In genomic region chr16:11088432-11088794, GRCh38 we compare ENCODE assay signal across 16 cellular contexts.
A peak's percentile ranks its signal among the peaks of the same experiment; 100 is the strongest.
DNase-seq lines count a peak whose midpoint lies in the region; FAIRE-seq and TF ChIP-seq lines count a peak whose summit lies in the region.
"Had no signal": no experiment of that assay in that cellular context is flagged by ENCODE, and none has a peak within 500 bp of the region (broad histone marks: within the 10 kb centered on the region; RNA-seq: fewer than 3 reads in every experiment).

No MANE protein-coding gene starts in this region.

- no peaks in the 10 kb centered on the region for H3K9me3 Mint-ChIP-seq in activated naive CD8-positive, alpha-beta T cell (ENCODE audit: low read depth)
- no peaks in the 10 kb centered on the region for H3K9me3 Mint-ChIP-seq in activated naive CD8-positive, alpha-beta T cell treated with anti-CD3 and anti-CD28 coated beads for 36 hours
- H3K9me3 Mint-ChIP-seq in activated T-helper 2 cell treated with anti-CD3 and anti-CD28 coated beads, Interferon-gamma antibody, Interleukin-2, Interleukin-4, amounts not matched to agents 10 μg/mL and 5 μg/mL and 100 μg/mL, durations not matched to agents 14 hours and 24 hours and 36 hours = no peaks in the 10 kb centered on the region
- H3K9me3 Mint-ChIP-seq: memory B cell had no signal

- no peaks in the 10 kb centered on the region for H4K20me1 ChIP-seq in KMS-11 (ENCODE audit: insufficient read depth)

- H3K4me1 Mint-ChIP-seq in activated naive CD8-positive, alpha-beta T cell (ENCODE audit: low read depth) = peaks cover 60% of the 10 kb centered on the region
- H3K4me1 Mint-ChIP-seq in activated naive CD8-positive, alpha-beta T cell treated with anti-CD3 and anti-CD28 coated beads for 36 hours = peaks cover 48% of the 10 kb centered on the region
- peaks cover 82% of the 10 kb centered on the region for H3K4me1 Mint-ChIP-seq in activated T-helper 2 cell treated with anti-CD3 and anti-CD28 coated beads, Interferon-gamma antibody, Interleukin-2, Interleukin-4, amounts not matched to agents 10 μg/mL and 5 μg/mL and 100 μg/mL, durations not matched to agents 14 hours and 24 hours and 36 hours (ENCODE audit: low read depth)

- no peak overlapping the region for H2AFZ ChIP-seq in KMS-11 (ENCODE audit: low read depth)

- no peaks in the 10 kb centered on the region for H3K27me3 ChIP-seq in KMS-11 (ENCODE audit: insufficient read depth, low read depth)
- no peaks in the 10 kb centered on the region for H3K27me3 ChIP-seq in thymus (ENCODE audit: control insufficient read depth, insufficient read depth)

- H3K36me3 ChIP-seq in KMS-11 (ENCODE audit: insufficient read depth) (no peaks in the 10 kb centered on the region), thymus (ENCODE audit: control insufficient read depth, insufficient read depth) (peaks cover 7% of the 10 kb centered on the region), kidney (ENCODE audit: control insufficient read depth in 1 of 2, insufficient read depth in 2 of 2, low read length in 2 of 2) (peaks cover 0 to 2% of the 10 kb centered on the region in 2 donors)

- H3K27me3 Mint-ChIP-seq in activated naive CD8-positive, alpha-beta T cell = no peaks in the 10 kb centered on the region
- H3K27me3 Mint-ChIP-seq in activated naive CD8-positive, alpha-beta T cell treated with anti-CD3 and anti-CD28 coated beads for 36 hours = no peaks in the 10 kb centered on the region
- H3K27me3 Mint-ChIP-seq in activated T-helper 2 cell treated with anti-CD3 and anti-CD28 coated beads, Interferon-gamma antibody, Interleukin-2, Interleukin-4, amounts not matched to agents 10 μg/mL and 5 μg/mL and 100 μg/mL, durations not matched to agents 14 hours and 24 hours and 36 hours (ENCODE audit: low read depth) = no peaks in the 10 kb centered on the region
- H3K27me3 Mint-ChIP-seq: memory B cell had no signal

- no peak for FAIRE-seq in kidney (lab: Jason Lieb, UNC)
- FAIRE-seq: GM18507, keratinocyte, RCC 7860 had no signal

- peak overlapping the region; percentile 24; the same call in 1 of the 2 replicates for H3K4me2 ChIP-seq in KMS-11

- in situ Hi-C loops in KBM-7 (cut with MboI; ENCODE audit: low pct_unique_long_range_greater_than_20kb, low sequenced_read_pairs) = no loop called here

- peak overlapping the region; percentile 53; the same call in 1 of the 2 replicates for H3K27ac ChIP-seq in KMS-11
- peak overlapping the region; percentile 90 for H3K27ac ChIP-seq in thymus (ENCODE audit: low read depth)
- H3K27ac ChIP-seq in kidney (ENCODE audit: low read depth in 2 of 2, low read length in 2 of 2) = no peak overlapping the region

- intact Hi-C loops in activated T-helper 2 cell treated with anti-CD3 and anti-CD28 coated beads, Interferon-gamma antibody, Interleukin-2, Interleukin-4, amounts not matched to agents 10 μg/mL and 5 μg/mL and 100 μg/mL, durations not matched to agents 14 hours and 24 hours and 36 hours (cut with micrococcal nuclease) = no loop called here
- intact Hi-C loops in kidney (cut with DNase I) = no loop called here

- no peaks in the 10 kb centered on the region for H3K79me2 ChIP-seq in KMS-11 (ENCODE audit: insufficient read depth, low read depth)

- 14% methylated on average over 9 of the region's 9 CpGs for WGBS in thymus

- TF ChIP-seq CTCF in KMS-11 (conservative IDR thresholded peaks at IDR 0.05; ENCODE audit: low read depth, low read length) (no peak), kidney (IDR thresholded peaks at IDR 0.05; ENCODE audit: borderline replicate concordance, extremely low read depth, insufficient read depth) (no peak)

- H3K9me3 ChIP-seq in thymus (ENCODE audit: control insufficient read depth) = no peaks in the 10 kb centered on the region
- H3K9me3 ChIP-seq in kidney (ENCODE audit: control insufficient read depth in 1 of 2, low read length in 2 of 2) = no peaks in the 10 kb centered on the region

- H3K4me3 ChIP-seq in KMS-11 (IDR thresholded peaks at IDR 0.05; ENCODE audit: insufficient read depth, low read depth, low read length) = no peak overlapping the region
- peak overlapping the region; percentile 26 for H3K4me3 ChIP-seq in thymus (ENCODE audit: low read length)
- no peak overlapping the region for H3K4me3 ChIP-seq in kidney (ENCODE audit: low read length in 2 of 2)

- H3K9ac ChIP-seq in KMS-11 (no peak overlapping the region), kidney (ENCODE audit: low read length in 2 of 2) (no peak overlapping the region)

- H3K4me1 ChIP-seq in KMS-11 (ENCODE audit: low read depth, poor library complexity, severe bottlenecking) = peaks cover 41% of the 10 kb centered on the region
- H3K4me1 ChIP-seq in thymus (ENCODE audit: control insufficient read depth, insufficient read depth, low read length) = peaks cover 83% of the 10 kb centered on the region
- peaks cover 5 to 18% of the 10 kb centered on the region in 2 donors for H3K4me1 ChIP-seq in kidney (ENCODE audit: control insufficient read depth in 1 of 2, insufficient read depth in 1 of 2, low read depth in 1 of 2, low read length in 2 of 2)

- no peak for DNase-seq in activated naive CD8-positive, alpha-beta T cell treated with anti-CD3 and anti-CD28 coated beads for 36 hours
- DNase-seq in activated T-helper 2 cell treated with anti-CD3 and anti-CD28 coated beads, Interferon-gamma antibody, Interleukin-2, Interleukin-4, amounts not matched to agents 10 μg/mL and 5 μg/mL and 100 μg/mL, durations not matched to agents 14 hours and 24 hours and 36 hours (ENCODE audit: low spot score) = no peak
- no peak for DNase-seq in kidney
- DNase-seq in DMS79 treated with DMSO at 0.1 percent for 48 hours (lab: John Stamatoyannopoulos, UW) = no peak
- no peak for DNase-seq in KBM-7
- DNase-seq: cerebellar nuclear complex, HCEC 1CT, NCI-H1105, NCI-H2171 had no signal

- H3K27ac Mint-ChIP-seq in activated naive CD8-positive, alpha-beta T cell = peak overlapping the region; percentile 78
- no peak overlapping the region for H3K27ac Mint-ChIP-seq in activated naive CD8-positive, alpha-beta T cell treated with anti-CD3 and anti-CD28 coated beads for 36 hours
- peak overlapping the region; percentile 89 for H3K27ac Mint-ChIP-seq in activated T-helper 2 cell treated with anti-CD3 and anti-CD28 coated beads, Interferon-gamma antibody, Interleukin-2, Interleukin-4, amounts not matched to agents 10 μg/mL and 5 μg/mL and 100 μg/mL, durations not matched to agents 14 hours and 24 hours and 36 hours
- H3K27ac Mint-ChIP-seq: memory B cell had no signal

- H3K36me3 Mint-ChIP-seq in activated naive CD8-positive, alpha-beta T cell = peaks cover 2% of the 10 kb centered on the region
- peaks cover 3% of the 10 kb centered on the region for H3K36me3 Mint-ChIP-seq in activated naive CD8-positive, alpha-beta T cell treated with anti-CD3 and anti-CD28 coated beads for 36 hours
- peaks cover 39% of the 10 kb centered on the region for H3K36me3 Mint-ChIP-seq in activated T-helper 2 cell treated with anti-CD3 and anti-CD28 coated beads, Interferon-gamma antibody, Interleukin-2, Interleukin-4, amounts not matched to agents 10 μg/mL and 5 μg/mL and 100 μg/mL, durations not matched to agents 14 hours and 24 hours and 36 hours (ENCODE audit: low read depth)

- no peak overlapping the region for H3K4me3 Mint-ChIP-seq in activated naive CD8-positive, alpha-beta T cell
- no peak overlapping the region for H3K4me3 Mint-ChIP-seq in activated naive CD8-positive, alpha-beta T cell treated with anti-CD3 and anti-CD28 coated beads for 36 hours
- peak overlapping the region; percentile 5 for H3K4me3 Mint-ChIP-seq in activated T-helper 2 cell treated with anti-CD3 and anti-CD28 coated beads, Interferon-gamma antibody, Interleukin-2, Interleukin-4, amounts not matched to agents 10 μg/mL and 5 μg/mL and 100 μg/mL, durations not matched to agents 14 hours and 24 hours and 36 hours (ENCODE audit: low read depth)
- H3K4me3 Mint-ChIP-seq: memory B cell had no signal

Comparison
In these comparisons a context has a peak if more than half of its experiments do, and no peak if none do; other contexts are left out.
1. H3K27ac ChIP-seq: peak in KMS-11 (single experiment) and thymus (single experiment); none in kidney (0 of 2).